ENCODE assay signal across 5 cellular contexts in genomic region chr7:153723892-153724291, GRCh38.
DNase-seq lines count a peak whose midpoint lies in the region; ATAC-seq, FAIRE-seq and TF ChIP-seq lines count a peak whose summit lies in the region.
"Not testable (repeated sequence)": the region's sequence is repeated elsewhere in the genome, so short reads cannot be mapped to it uniquely, and the experiment has no call there.

No MANE protein-coding gene starts in this region.

- TF ChIP-seq POLR2A in endothelial cell of umbilical vein (IDR thresholded peaks at IDR 0.05; ENCODE audit: low read depth, low read length): not testable (repeated sequence)

- H3K4me3 Mint-ChIP-seq in activated CD4-positive, alpha-beta T cell treated with anti-CD3 and anti-CD28 coated beads for 36 hours; activated T-helper 17 cell treated with anti-CD3 and anti-CD28 coated beads, Interleukin-2, amount 50 U/mL, for 72 hours; stimulated activated effector memory CD8-positive, alpha-beta T cell treated with anti-CD3 and anti-CD28 coated beads, Interleukin-12 subunit alpha, Interleukin-12 subunit beta, amount 100 ng/mL, for 72 hours: not testable (repeated sequence)

- not testable (repeated sequence) for H3K79me2 ChIP-seq in endothelial cell of umbilical vein (ENCODE audit: control insufficient read depth, insufficient read depth, low read length)

- not testable (repeated sequence) for H3K9me3 ChIP-seq in endothelial cell of umbilical vein (replicated peaks; ENCODE audit: control insufficient read depth, insufficient read depth, low read length)

- CTCF ChIA-PET in activated CD4-positive, alpha-beta T cell treated with anti-CD3 and anti-CD28 coated beads for 36 hours (lab: Charles Lee); endothelial cell of umbilical vein (lab: Charles Lee): not testable (repeated sequence)

- not testable (repeated sequence) for TF ChIP-seq CTCF in endothelial cell of umbilical vein (IDR thresholded peaks at IDR 0.05; ENCODE audit: extremely low read depth in 1 of 2, insufficient read depth in 1 of 2, low read depth in 1 of 2, low read length in 2 of 2)

- not testable (repeated sequence) for H2AFZ ChIP-seq in endothelial cell of umbilical vein (ENCODE audit: low read depth, low read length)

- BruUV-seq in endothelial cell of umbilical vein (replicated peaks; lab: Mats Ljungman, UMichigan): not testable (repeated sequence)

- H3K27ac Mint-ChIP-seq in activated CD4-positive, alpha-beta T cell treated with anti-CD3 and anti-CD28 coated beads for 36 hours; activated T-helper 17 cell treated with anti-CD3 and anti-CD28 coated beads, Interleukin-2, amount 50 U/mL, for 72 hours; stimulated activated effector memory CD8-positive, alpha-beta T cell treated with anti-CD3 and anti-CD28 coated beads, Interleukin-12 subunit alpha, Interleukin-12 subunit beta, amount 100 ng/mL, for 72 hours: not testable (repeated sequence)

- DNase-seq in activated CD4-positive, alpha-beta T cell treated with anti-CD3 and anti-CD28 coated beads for 36 hours; endothelial cell of umbilical vein (ENCODE audit: low read depth, low spot score); stimulated activated effector memory CD8-positive, alpha-beta T cell treated with anti-CD3 and anti-CD28 coated beads, Interleukin-12 subunit alpha, Interleukin-12 subunit beta, amount 100 ng/mL, for 72 hours (ENCODE audit: low spot score in 2 of 2): not testable (repeated sequence)

- ATAC-seq in activated CD4-positive, CD25-positive, alpha-beta regulatory T cell treated with anti-CD3 and anti-CD28 coated beads, Interleukin-2, amount 50 U/mL, for 24 hours: peak; percentile 21 to 58
- peak; percentile 36 for ATAC-seq in activated CD4-positive, alpha-beta T cell treated with anti-CD3 and anti-CD28 coated beads for 36 hours
- ATAC-seq in activated T-helper 17 cell treated with anti-CD3 and anti-CD28 coated beads, Interleukin-2, amount 50 U/mL, for 72 hours (replicated peaks): peak; percentile 54
- ATAC-seq in stimulated activated effector memory CD8-positive, alpha-beta T cell treated with anti-CD3 and anti-CD28 coated beads, Interleukin-12 subunit alpha, Interleukin-12 subunit beta, amount 100 ng/mL, for 72 hours: peak; percentile 80

- not testable (repeated sequence) for H3K9me3 Mint-ChIP-seq in activated CD4-positive, alpha-beta T cell treated with anti-CD3 and anti-CD28 coated beads for 36 hours (ENCODE audit: low read depth); activated T-helper 17 cell treated with anti-CD3 and anti-CD28 coated beads, Interleukin-2, amount 50 U/mL, for 72 hours; stimulated activated effector memory CD8-positive, alpha-beta T cell treated with anti-CD3 and anti-CD28 coated beads, Interleukin-12 subunit alpha, Interleukin-12 subunit beta, amount 100 ng/mL, for 72 hours

- H3K27me3 ChIP-seq in endothelial cell of umbilical vein (ENCODE audit: control insufficient read depth in 2 of 2, insufficient read depth in 2 of 2, low read length in 2 of 2): not testable (repeated sequence)

- H3K9ac ChIP-seq in endothelial cell of umbilical vein (replicated peaks; ENCODE audit: extremely low read depth, insufficient read depth, low read length): not testable (repeated sequence)

- not testable (repeated sequence) for H3K4me3 ChIP-seq in endothelial cell of umbilical vein (replicated peaks in 1 of 3; ENCODE audit: insufficient read depth in 1 of 3, low read depth in 1 of 3, low read length in 3 of 3)

- H3K4me2 ChIP-seq in endothelial cell of umbilical vein (ENCODE audit: insufficient read depth, low read length): not testable (repeated sequence)

- FAIRE-seq in endothelial cell of umbilical vein (lab: Jason Lieb, UNC): peak; percentile 15

- POLR2A ChIA-PET in activated CD4-positive, alpha-beta T cell treated with anti-CD3 and anti-CD28 coated beads for 36 hours (lab: Charles Lee); endothelial cell of umbilical vein (lab: Charles Lee): not testable (repeated sequence)

- intact Hi-C loops in activated CD4-positive, alpha-beta T cell treated with anti-CD3 and anti-CD28 coated beads for 36 hours (cut with DNase I, micrococcal nuclease); endothelial cell of umbilical vein (cut with micrococcal nuclease): not testable (repeated sequence)

- H3K36me3 ChIP-seq in endothelial cell of umbilical vein (ENCODE audit: control insufficient read depth in 2 of 2, extremely low read depth in 1 of 2, insufficient read depth in 2 of 2, low read length in 2 of 2): not testable (repeated sequence)

- not testable (repeated sequence) for H3K4me1 ChIP-seq in endothelial cell of umbilical vein (ENCODE audit: control insufficient read depth, extremely low read depth, insufficient read depth, low read length)

- not testable (repeated sequence) for H3K4me1 Mint-ChIP-seq in activated CD4-positive, alpha-beta T cell treated with anti-CD3 and anti-CD28 coated beads for 36 hours; activated T-helper 17 cell treated with anti-CD3 and anti-CD28 coated beads, Interleukin-2, amount 50 U/mL, for 72 hours; stimulated activated effector memory CD8-positive, alpha-beta T cell treated with anti-CD3 and anti-CD28 coated beads, Interleukin-12 subunit alpha, Interleukin-12 subunit beta, amount 100 ng/mL, for 72 hours

- H3K9me1 ChIP-seq in endothelial cell of umbilical vein (replicated peaks; ENCODE audit: control insufficient read depth, extremely low read depth, insufficient read depth, low read length): not testable (repeated sequence)

- dilution Hi-C loops in endothelial cell of umbilical vein (cut with MboI; ENCODE audit: extremely low pct_ligation_motif_present, low sequenced_read_pairs): not testable (repeated sequence)

- H3K36me3 Mint-ChIP-seq in activated CD4-positive, alpha-beta T cell treated with anti-CD3 and anti-CD28 coated beads for 36 hours (ENCODE audit: low read depth); activated T-helper 17 cell treated with anti-CD3 and anti-CD28 coated beads, Interleukin-2, amount 50 U/mL, for 72 hours (ENCODE audit: low read depth); stimulated activated effector memory CD8-positive, alpha-beta T cell treated with anti-CD3 and anti-CD28 coated beads, Interleukin-12 subunit alpha, Interleukin-12 subunit beta, amount 100 ng/mL, for 72 hours: not testable (repeated sequence)

- not testable (repeated sequence) for H3K27me3 Mint-ChIP-seq in activated CD4-positive, alpha-beta T cell treated with anti-CD3 and anti-CD28 coated beads for 36 hours; activated T-helper 17 cell treated with anti-CD3 and anti-CD28 coated beads, Interleukin-2, amount 50 U/mL, for 72 hours

- H4K20me1 ChIP-seq in endothelial cell of umbilical vein (replicated peaks; ENCODE audit: control insufficient read depth, extremely low read depth, insufficient read depth, low read length): not testable (repeated sequence)

- not testable (repeated sequence) for H3K27ac ChIP-seq in endothelial cell of umbilical vein (ENCODE audit: insufficient read depth, low read depth, low read length)
